1 cellular context compared by ENCODE assay signal in genomic region chr5:138757061-138757776, GRCh38.
TF ChIP-seq lines count a peak whose summit lies in the region.

No MANE protein-coding gene starts in this region.

TF ChIP-seq in K562, 482 proteins besides CTCF, POLR2A, EP300 and RAD21:
- TF ChIP-seq MXI1 (IDR thresholded peaks at IDR 0.05; ENCODE audit: low read depth, low read length) (no peak), TBL1XR1 (IDR thresholded peaks at IDR 0.05; ENCODE audit: low read length in 2 of 2) (no peak), ZNF121 (CRISPR knock-in tag; conservative IDR thresholded peaks at IDR 0.05) (0 out of 2 replicates have a peak, but pooled peaks have one; percentile 26), MAFG (tag; conservative IDR thresholded peaks at IDR 0.05) (peak; percentile 65), MAFF (IDR thresholded peaks at IDR 0.05; ENCODE audit: low read length) (peak; percentile 15; the same call in 1 of the 2 replicates), SOX6 (IDR thresholded peaks at IDR 0.05) (no peak), ZKSCAN3 (CRISPR knock-in tag; IDR thresholded peaks at IDR 0.05) (no peak), TCF3 (CRISPR knock-in tag; IDR thresholded peaks at IDR 0.05) (no peak), RBBP5 (IDR thresholded peaks at IDR 0.05; ENCODE audit: borderline replicate concordance, insufficient read depth, low read length, poor library complexity, severe bottlenecking) (no peak), ZNF316 (IDR thresholded peaks at IDR 0.05) (peak; percentile 82), SIN3B (IDR thresholded peaks at IDR 0.05; ENCODE audit: low read depth) (no peak), MITF (IDR thresholded peaks at IDR 0.05) (no peak), ELK3 (CRISPR knock-in tag; IDR thresholded peaks at IDR 0.05) (no peak), C11orf30 (IDR thresholded peaks at IDR 0.05; ENCODE audit: low read depth) (peak; percentile 77), RBFOX2 (IDR thresholded peaks at IDR 0.05; ENCODE audit: low read depth, low read length) (0 out of 2 replicates have a peak, but pooled peaks have one; percentile 7), USF2 (CRISPR knock-in tag; IDR thresholded peaks at IDR 0.05) (no peak)
